ENCODE assay signal across 8 cellular contexts in genomic region chr15:64897345-64897985, GRCh38. TPM values are rescaled to one million over a fixed set of nuclear protein-coding genes. Genes with fewer than 3 reads are reported as not detected.
DNase-seq lines count a peak whose midpoint lies in the region; ATAC-seq, FAIRE-seq and TF ChIP-seq lines count a peak whose summit lies in the region.

No MANE protein-coding gene starts in this region.

- H4K20me1 ChIP-seq in GM12878 (ENCODE audit: control insufficient read depth, insufficient read depth): no peaks in the 10 kb centered on the region
- no peaks in the 10 kb centered on the region for H4K20me1 ChIP-seq in HepG2 (ENCODE audit: insufficient read depth, low read length)

- RAD21 ChIA-PET in GM12878 (lab: Charles Lee; ENCODE audit: unreplicated experiment): interaction anchor here (1.5 kb wide), 1 partner anchor 87 kb away, joined by 5 read pairs; no protein-coding TSS in a partner anchor

- H3K27me3 ChIP-seq in GM12878 (replicated peaks in 1 of 2; ENCODE audit: control insufficient read depth in 2 of 2, insufficient read depth in 2 of 2, low read length in 1 of 2): no peaks in the 10 kb centered on the region
- peaks cover 0 to 13% of the 10 kb centered on the region in 2 experiments; a peak in 3 of 5 replicates for H3K27me3 ChIP-seq in HepG2 (ENCODE audit: control insufficient read depth in 1 of 2, insufficient read depth in 2 of 2, low read length in 2 of 2)
- no peaks in the 10 kb centered on the region for H3K27me3 ChIP-seq in tibial nerve

- TF ChIP-seq CTCF in GM12878 (IDR thresholded peaks at IDR 0.05 in 2 of 3, conservative IDR thresholded peaks at IDR 0.05 in 1 of 3; ENCODE audit: control insufficient read depth in 2 of 3, extremely low read depth in 1 of 3, insufficient read depth in 1 of 3, low read depth in 3 of 3, low read length in 3 of 3): no peak
- no peak for TF ChIP-seq CTCF in HepG2 (CRISPR knock-in tag; IDR thresholded peaks at IDR 0.05)
- no peak for TF ChIP-seq CTCF in tibial nerve (IDR thresholded peaks at IDR 0.05)

- H3K79me2 ChIP-seq in GM12878 (ENCODE audit: control insufficient read depth, insufficient read depth, low read length) (peaks cover 5% of the 10 kb centered on the region), HepG2 (ENCODE audit: insufficient read depth, low read length) (no peaks in the 10 kb centered on the region)

- H3K4me3 ChIP-seq in GM12878 (no peak overlapping the region), HepG2 (replicated peaks in 1 of 3; ENCODE audit: insufficient read depth in 1 of 3, low read depth in 2 of 3, low read length in 3 of 3) (peak overlapping the region in 1 of 3 experiments; percentile 25; a peak in 1 of 6 replicates), tibial nerve (no peak overlapping the region)

- peaks cover 16% of the 10 kb centered on the region for H3K9me3 Mint-ChIP-seq in T-helper 2 cell treated with Interferon-gamma antibody and Interleukin-4, amounts not matched to agents 5 μg/mL and 100 μg/mL, for 36 hours

- H3K27me3 Mint-ChIP-seq in T-helper 2 cell treated with Interferon-gamma antibody and Interleukin-4, amounts not matched to agents 5 μg/mL and 100 μg/mL, for 36 hours (ENCODE audit: low read depth): no peaks in the 10 kb centered on the region

- TF ChIP-seq POLR2A in GM12878 (IDR thresholded peaks at IDR 0.05; ENCODE audit: low read depth, low read length): no peak
- TF ChIP-seq POLR2A in HepG2 (IDR thresholded peaks at IDR 0.05; ENCODE audit: insufficient read depth in 1 of 2, low read depth in 2 of 2, low read length in 2 of 2): no peak
- no peak for TF ChIP-seq POLR2A in tibial nerve (IDR thresholded peaks at IDR 0.05)

- peaks cover 28% of the 10 kb centered on the region for H3K4me1 ChIP-seq in GM12878 (ENCODE audit: control insufficient read depth, insufficient read depth, low read length)
- peaks cover 53% of the 10 kb centered on the region for H3K4me1 ChIP-seq in HepG2 (ENCODE audit: insufficient read depth, low read length)
- H3K4me1 ChIP-seq in tibial nerve: peaks cover 0 to 67% (median 54%) of the 10 kb centered on the region in 4 donors

- no peaks in the 10 kb centered on the region for H3K36me3 ChIP-seq in GM12878 (ENCODE audit: control insufficient read depth in 2 of 2, insufficient read depth in 2 of 2, low read length in 1 of 2)
- H3K36me3 ChIP-seq in HepG2 (replicated peaks in 1 of 2; ENCODE audit: control insufficient read depth in 1 of 2, insufficient read depth in 2 of 2, low read length in 2 of 2): no peaks in the 10 kb centered on the region
- peaks cover 0 to 3% (median 0%) of the 10 kb centered on the region in 3 donors for H3K36me3 ChIP-seq in tibial nerve

- intact Hi-C loops in GM12878 (cut with micrococcal nuclease; ENCODE audit: unreplicated experiment): no loop called here
- intact Hi-C loops in HepG2 (cut with micrococcal nuclease; ENCODE audit: unreplicated experiment): no loop called here

- H3K9me3 ChIP-seq in GM12878 (replicated peaks; ENCODE audit: control insufficient read depth, insufficient read depth, low read length) (peaks cover 7% of the 10 kb centered on the region; the same call in 2 of the 3 replicates), HepG2 (ENCODE audit: low read length) (peaks cover 13% of the 10 kb centered on the region), tibial nerve (peaks cover 0 to 15% (median 2%) of the 10 kb centered on the region in 4 donors)

- ATAC-seq in GM12878 (no peak), HepG2 (peak; percentile 13; the same call in 2 of the 3 replicates), HG03460 (IDR thresholded peaks at IDR 0.05; ENCODE audit: unreplicated experiment) (no peak), HG03457 (IDR thresholded peaks at IDR 0.05; ENCODE audit: unreplicated experiment) (no peak)

- no peak for TF ChIP-seq EP300 in GM12878 (IDR thresholded peaks at IDR 0.05; ENCODE audit: borderline replicate concordance in 1 of 2, control insufficient read depth in 1 of 2, low read depth in 2 of 2, low read length in 2 of 2)
- no peak for TF ChIP-seq EP300 in HepG2 (IDR thresholded peaks at IDR 0.05; ENCODE audit: low read depth in 2 of 2, low read length in 2 of 2)
- TF ChIP-seq EP300 in HepG2 (CRISPR knock-in tag; IDR thresholded peaks at IDR 0.05; ENCODE audit: borderline replicate concordance): no peak
- TF ChIP-seq EP300 in tibial nerve (IDR thresholded peaks at IDR 0.05): peak in 1 of 2 donors; percentile 80

- H3K4me1 Mint-ChIP-seq in T-helper 2 cell treated with Interferon-gamma antibody and Interleukin-4, amounts not matched to agents 5 μg/mL and 100 μg/mL, for 36 hours (ENCODE audit: low read depth): peaks cover 58% of the 10 kb centered on the region

- BruUV-seq in GM12878 (replicated peaks; lab: Mats Ljungman, UMichigan) (no TSS peak), HepG2 (replicated peaks; lab: Mats Ljungman, UMichigan) (no TSS peak)

- H3K27ac Mint-ChIP-seq in T-helper 2 cell treated with Interferon-gamma antibody and Interleukin-4, amounts not matched to agents 5 μg/mL and 100 μg/mL, for 36 hours: peak overlapping the region; percentile 77

- 44% methylated on average over 6 of the region's 6 CpGs for WGBS in GM12878 (ENCODE audit: insufficient coverage, insufficient replicate concordance, low lambda C conversion rate, missing lambda C conversion rate)
- WGBS in HepG2 (ENCODE audit: low lambda C conversion rate): 57% methylated on average over 1 of the region's 6 CpGs
- 26 to 35% methylated on average over 5 of the region's 6 CpGs for WGBS in tibial nerve, 2 donors

- in situ Hi-C loops in GM12878 (cut with MboI) (loop anchor here (25.0 kb wide), 1 partner anchor 1410 kb away; no protein-coding TSS in a partner anchor), HepG2 (cut with HindIII; ENCODE audit: extremely low pct_ligation_motif_present, low pct_unique_long_range_greater_than_20kb) (no loop called here)

- H3K36me3 Mint-ChIP-seq in T-helper 2 cell treated with Interferon-gamma antibody and Interleukin-4, amounts not matched to agents 5 μg/mL and 100 μg/mL, for 36 hours (ENCODE audit: low read depth): peaks cover 6% of the 10 kb centered on the region

- no peak overlapping the region for H3K9ac ChIP-seq in GM12878 (ENCODE audit: control insufficient read depth, insufficient read depth, low read length)
- H3K9ac ChIP-seq in HepG2 (ENCODE audit: insufficient read depth, low read depth, low read length): no peak overlapping the region

- POLR2A ChIA-PET in GM12878 (lab: Charles Lee): interaction anchor here (0.6 to 0.8 kb wide), 2 partner anchors 35 to 83 kb away, joined by 3 read pairs; no protein-coding TSS in a partner anchor
- POLR2A ChIA-PET in HepG2 (lab: Yijun Ruan, JAX): interaction anchor here (0.8 kb wide), 1 partner anchor 72 kb away, joined by 3 read pairs; the partner anchor contains the start of gene PIF1

- H3K4me3 Mint-ChIP-seq in T-helper 2 cell treated with Interferon-gamma antibody and Interleukin-4, amounts not matched to agents 5 μg/mL and 100 μg/mL, for 36 hours: no peak overlapping the region

- CTCF ChIA-PET in GM12878 (lab: Yijun Ruan, JAX): interaction anchor here (0.6 kb wide), 1 partner anchor 625 kb away, joined by 3 read pairs; no protein-coding TSS in a partner anchor
- CTCF ChIA-PET in HepG2 (lab: Yijun Ruan, JAX; ENCODE audit: low intra/inter-chr PET ratio, low total read pairs): no interaction called here

- H3K4me2 ChIP-seq in GM12878 (ENCODE audit: control insufficient read depth, insufficient read depth): no peak overlapping the region
- H3K4me2 ChIP-seq in HepG2 (ENCODE audit: low read depth, low read length): peak overlapping the region; percentile 98

- TF ChIP-seq RAD21 in GM12878 (IDR thresholded peaks at IDR 0.05; ENCODE audit: insufficient read depth, low read depth, low read length): no peak
- no peak for TF ChIP-seq RAD21 in HepG2 (CRISPR knock-in tag; IDR thresholded peaks at IDR 0.05)

- no peak for DNase-seq in T-helper 2 cell treated with Interferon-gamma antibody and Interleukin-4, amounts not matched to agents 5 μg/mL and 100 μg/mL, for 36 hours (ENCODE audit: low spot score)
- no peak for DNase-seq in T-helper 2 cell
- no peak for DNase-seq in GM12878 (ENCODE audit: low read depth, low spot score)
- DNase-seq in HepG2 (ENCODE audit: low spot score): no peak
- no peak for DNase-seq in tibial nerve (ENCODE audit: low spot score in 2 of 2)
- DNase-seq in NCI-H1436 (lab: John Stamatoyannopoulos, UW): no peak

- FAIRE-seq in GM12878 (lab: Jason Lieb, UNC) (no peak), HepG2 (lab: Jason Lieb, UNC) (no peak)

- peak overlapping the region; percentile 18; the same call in 1 of the 2 replicates for H3K27ac ChIP-seq in GM12878 (ENCODE audit: control insufficient read depth, insufficient read depth)
- no peak overlapping the region for H3K27ac ChIP-seq in HepG2 (ENCODE audit: extremely low read length, insufficient read depth, low read length)
- H3K27ac ChIP-seq in tibial nerve: peak overlapping the region; percentile 62 to 95 (median 87)

- no peak overlapping the region for H2AFZ ChIP-seq in GM12878 (ENCODE audit: control insufficient read depth, low read depth, low read length)
- H2AFZ ChIP-seq in HepG2 (ENCODE audit: low read length): no peak overlapping the region

- SMC1A ChIA-PET in GM12878 (lab: Charles Lee; ENCODE audit: uncharacterized antibody, unreplicated experiment): interaction anchor here (1.5 to 7.4 kb wide), 2 partner anchors 15 to 167 kb away, joined by 3 to 118 read pairs; no protein-coding TSS in a partner anchor

RNA-seq across cellular contexts. Expression of gene ANKDD1A, which starts 14.2 kb away (rescaled TPM):
- 14.8 and 17.5 TPM in 2 replicates for total RNA-seq in GM12878 (2013; cell fraction: nucleolus; rRNA removed)
- total RNA-seq in GM12878 (2014; rRNA removed) (3.9 and 5.3 TPM in 2 replicates), GM12878 (2014; rRNA removed; fragmentation: Illumina TruSeq; extraction: Trizol) (2.3 and 2.6 TPM in 2 replicates), GM12878 (2021) (4.4 and 4.5 TPM in 2 replicates), HepG2 (2016; rRNA removed; fragmentation: Illumina TruSeq; extraction: Trizol) (0.11 TPM in 2 replicates), tibial nerve (10 to 100 TPM; 18.2 to 39.3 (median 26.3) TPM)
- 2.0 TPM for polyA plus RNA-seq in GM12878 (2011; ENCODE audit: low read depth)
- polyA plus RNA-seq in GM12878 (2011; rRNA removed) (3.1 and 3.7 TPM in 2 replicates), GM12878 (2014; fragmentation: Illumina TruSeq; extraction: Trizol) (2.5 and 3.3 TPM in 2 replicates), GM12878 (2014; fragmentation: Nextera tagmentation; extraction: Ambion mirVana) (1 to 10 TPM; 1.5 to 2.5 TPM), GM12878 (2014; rRNA removed) (5.9 and 6.6 TPM in 2 replicates), GM12878 (2016; fragmentation: Nextera tagmentation; extraction: Ambion mirVana) (1 to 10 TPM; 4.5 to 4.8 TPM), HepG2 (2011; rRNA removed) (0.17 and 0.48 TPM in 2 replicates)
- 3.5 and 3.6 TPM in 2 replicates for polyA plus RNA-seq in GM12878 (2011; cell fraction: cytosol; rRNA removed)
- 11.4 and 11.8 TPM in 2 replicates for polyA plus RNA-seq in GM12878 (2011; cell fraction: nucleus; rRNA removed)
- polyA plus RNA-seq in GM12878 (2012): 2.8 and 3.2 TPM in 2 replicates
- 3.4 and 4.6 TPM in 2 replicates for polyA minus RNA-seq in GM12878 (2011; rRNA and poly(A)+ RNA removed)
- 1.1 and 1.2 TPM in 2 replicates for polyA minus RNA-seq in GM12878 (2011; cell fraction: cytosol; rRNA and poly(A)+ RNA removed)
- polyA minus RNA-seq in GM12878 (2011; cell fraction: nucleus; rRNA and poly(A)+ RNA removed): 4.4 and 5.8 TPM in 2 replicates
- not detected in 2 replicates for total RNA-seq in HepG2 (2016; cell fraction: cytosol; rRNA removed; fragmentation: Illumina TruSeq; extraction: Trizol; ENCODE audit: low read depth)
- 0.09 TPM in 1 of 2 replicates, not detected in the other for total RNA-seq in HepG2 (2016; cell fraction: insoluble cytoplasmic fraction; rRNA removed; fragmentation: Illumina TruSeq; extraction: Trizol)
- not detected in 2 replicates for total RNA-seq in HepG2 (2016; cell fraction: membrane; rRNA removed; fragmentation: Illumina TruSeq; extraction: Trizol)
- total RNA-seq in HepG2 (2016; cell fraction: nucleus; rRNA removed; fragmentation: Illumina TruSeq; extraction: Trizol): not detected in 2 replicates
- polyA plus RNA-seq in HepG2 (2011; cell fraction: cytosol; rRNA removed): 0.19 and 0.23 TPM in 2 replicates
- 1.3 and 1.5 TPM in 2 replicates for polyA plus RNA-seq in HepG2 (2011; cell fraction: nucleus; rRNA removed)
- polyA plus RNA-seq in HepG2 (2012): 0.21 and 0.31 TPM in 2 replicates
- not detected in 2 replicates for polyA plus RNA-seq in HepG2 (2016; cell fraction: cytosol; fragmentation: Illumina TruSeq; extraction: Trizol; ENCODE audit: low read depth)
- not detected in 2 replicates for polyA plus RNA-seq in HepG2 (2016; cell fraction: insoluble cytoplasmic fraction; fragmentation: Illumina TruSeq; extraction: Trizol; ENCODE audit: low read depth)
- not detected in 2 replicates for polyA plus RNA-seq in HepG2 (2016; cell fraction: membrane; fragmentation: Illumina TruSeq; extraction: Trizol; ENCODE audit: low read depth)
- polyA plus RNA-seq in HepG2 (2016; cell fraction: nucleus; fragmentation: Illumina TruSeq; extraction: Trizol; ENCODE audit: insufficient read depth, low read depth): not detected in 2 replicates
- 0.40 TPM in 2 replicates for polyA minus RNA-seq in HepG2 (2011; rRNA and poly(A)+ RNA removed; ENCODE audit: low replicate concordance)
- not detected in 2 replicates for polyA minus RNA-seq in HepG2 (2011; cell fraction: cytosol; rRNA and poly(A)+ RNA removed)
- not detected in 2 replicates for polyA minus RNA-seq in HepG2 (2011; cell fraction: nucleus; rRNA and poly(A)+ RNA removed)

RNA-seq across cellular contexts. Expression of gene PLEKHO2, which starts 55.8 kb away (rescaled TPM):
- total RNA-seq in GM12878 (2013; cell fraction: nucleolus; rRNA removed): 20.0 and 20.1 TPM in 2 replicates
- 21.5 and 21.6 TPM in 2 replicates for total RNA-seq in GM12878 (2014; rRNA removed)
- 14.6 and 15.5 TPM in 2 replicates for total RNA-seq in GM12878 (2014; rRNA removed; fragmentation: Illumina TruSeq; extraction: Trizol)
- total RNA-seq in GM12878 (2021): 25.4 and 25.6 TPM in 2 replicates
- polyA plus RNA-seq in GM12878 (2011; ENCODE audit: low read depth): 10.2 TPM
- polyA plus RNA-seq in GM12878 (2011; rRNA removed): 11.2 and 19.4 TPM in 2 replicates
- polyA plus RNA-seq in GM12878 (2011; cell fraction: cytosol; rRNA removed): 24.1 and 29.2 TPM in 2 replicates
- 23.2 and 25.9 TPM in 2 replicates for polyA plus RNA-seq in GM12878 (2011; cell fraction: nucleus; rRNA removed)
- 19.2 and 20.3 TPM in 2 replicates for polyA plus RNA-seq in GM12878 (2012)
- 12.1 and 19.5 TPM in 2 replicates for polyA plus RNA-seq in GM12878 (2014; fragmentation: Illumina TruSeq; extraction: Trizol)
- 1 to 10 TPM; 1.4 to 3.1 TPM for polyA plus RNA-seq in GM12878 (2014; fragmentation: Nextera tagmentation; extraction: Ambion mirVana)
- polyA plus RNA-seq in GM12878 (2014; rRNA removed): 19.8 and 22.9 TPM in 2 replicates
- 10 to 100 TPM; 22.3 to 22.4 TPM for polyA plus RNA-seq in GM12878 (2016; fragmentation: Nextera tagmentation; extraction: Ambion mirVana)
- polyA minus RNA-seq in GM12878 (2011; rRNA and poly(A)+ RNA removed): 15.3 and 28.9 TPM in 2 replicates
- 8.3 and 9.5 TPM in 2 replicates for polyA minus RNA-seq in GM12878 (2011; cell fraction: cytosol; rRNA and poly(A)+ RNA removed)
- polyA minus RNA-seq in GM12878 (2011; cell fraction: nucleus; rRNA and poly(A)+ RNA removed): 5.9 and 10.8 TPM in 2 replicates
- 3.1 and 3.8 TPM in 2 replicates for total RNA-seq in HepG2 (2016; rRNA removed; fragmentation: Illumina TruSeq; extraction: Trizol)
- total RNA-seq in HepG2 (2016; cell fraction: cytosol; rRNA removed; fragmentation: Illumina TruSeq; extraction: Trizol; ENCODE audit: low read depth): 0.61 and 0.71 TPM in 2 replicates
- total RNA-seq in HepG2 (2016; cell fraction: insoluble cytoplasmic fraction; rRNA removed; fragmentation: Illumina TruSeq; extraction: Trizol): 3.1 and 4.3 TPM in 2 replicates
- 1.4 and 1.8 TPM in 2 replicates for total RNA-seq in HepG2 (2016; cell fraction: membrane; rRNA removed; fragmentation: Illumina TruSeq; extraction: Trizol)
- total RNA-seq in HepG2 (2016; cell fraction: nucleus; rRNA removed; fragmentation: Illumina TruSeq; extraction: Trizol): 3.2 and 3.6 TPM in 2 replicates
- polyA plus RNA-seq in HepG2 (2011; rRNA removed): 4.8 and 5.1 TPM in 2 replicates
- polyA plus RNA-seq in HepG2 (2011; cell fraction: cytosol; rRNA removed): 3.1 and 3.9 TPM in 2 replicates
- polyA plus RNA-seq in HepG2 (2011; cell fraction: nucleus; rRNA removed): 15.5 and 19.5 TPM in 2 replicates
- polyA plus RNA-seq in HepG2 (2012): 3.9 and 4.4 TPM in 2 replicates
- polyA plus RNA-seq in HepG2 (2016; cell fraction: cytosol; fragmentation: Illumina TruSeq; extraction: Trizol; ENCODE audit: low read depth): 0.38 and 0.41 TPM in 2 replicates
- 2.2 and 3.1 TPM in 2 replicates for polyA plus RNA-seq in HepG2 (2016; cell fraction: insoluble cytoplasmic fraction; fragmentation: Illumina TruSeq; extraction: Trizol; ENCODE audit: low read depth)
- polyA plus RNA-seq in HepG2 (2016; cell fraction: membrane; fragmentation: Illumina TruSeq; extraction: Trizol; ENCODE audit: low read depth): 0.70 and 0.73 TPM in 2 replicates
- 17.8 and 18.9 TPM in 2 replicates for polyA plus RNA-seq in HepG2 (2016; cell fraction: nucleus; fragmentation: Illumina TruSeq; extraction: Trizol; ENCODE audit: insufficient read depth, low read depth)
- polyA minus RNA-seq in HepG2 (2011; rRNA and poly(A)+ RNA removed; ENCODE audit: low replicate concordance): 3.4 and 9.7 TPM in 2 replicates
- polyA minus RNA-seq in HepG2 (2011; cell fraction: cytosol; rRNA and poly(A)+ RNA removed): 3.4 and 3.5 TPM in 2 replicates
- polyA minus RNA-seq in HepG2 (2011; cell fraction: nucleus; rRNA and poly(A)+ RNA removed): 4.4 and 6.8 TPM in 2 replicates
- total RNA-seq in tibial nerve: 10 to 100 TPM; 40.8 to 69.9 (median 60.2) TPM
